Comparison of ENCODE assay signal across 12 cellular contexts in genomic region chr17:57368637-57369336, GRCh38.
DNase-seq lines count a peak whose midpoint lies in the region; ATAC-seq and TF ChIP-seq lines count a peak whose summit lies in the region.
"Had no signal": no experiment of that assay in that cellular context is flagged by ENCODE, and none has a peak within 500 bp of the region (broad histone marks: within the 10 kb centered on the region; RNA-seq: fewer than 3 reads in every experiment).

No MANE protein-coding gene starts in this region.

- no peaks in the 10 kb centered on the region for H3K27me3 ChIP-seq in body of pancreas
- H3K27me3 ChIP-seq in psoas muscle (ENCODE audit: insufficient read depth in 3 of 3, low read length in 2 of 3) = no peaks in the 10 kb centered on the region

- H3K4me1 ChIP-seq in body of pancreas (peaks cover 69% of the 10 kb centered on the region), psoas muscle (peaks cover 69% of the 10 kb centered on the region)

- WGBS in body of pancreas, 2 donors = 67 to 68% methylated on average over 6 of the region's 6 CpGs
- WGBS in psoas muscle, 3 donors = 44 to 64% (median 55%) methylated on average over 6 of the region's 6 CpGs

- TF ChIP-seq CTCF in body of pancreas (IDR thresholded peaks at IDR 0.05) = no peak
- no peak for TF ChIP-seq CTCF in psoas muscle (IDR thresholded peaks at IDR 0.05)

- H3K4me3 ChIP-seq in body of pancreas (no peak overlapping the region), psoas muscle (no peak overlapping the region)

- peak; percentile 50 for ATAC-seq in HG02943 (IDR thresholded peaks at IDR 0.05; ENCODE audit: low read depth, unreplicated experiment)
- ATAC-seq in body of pancreas = no peak
- peak in 2 of 4 donors; percentile 38 to 53 for ATAC-seq in psoas muscle
- ATAC-seq in HG03342 (IDR thresholded peaks at IDR 0.05; ENCODE audit: unreplicated experiment) = no peak
- ATAC-seq in GM19328 (IDR thresholded peaks at IDR 0.05; ENCODE audit: unreplicated experiment) = no peak

- H3K36me3 ChIP-seq in body of pancreas (replicated peaks in 1 of 2; ENCODE audit: insufficient read depth in 1 of 2, low read depth in 2 of 2) = no peaks in the 10 kb centered on the region
- H3K36me3 ChIP-seq in psoas muscle (ENCODE audit: insufficient read depth in 1 of 2, low read depth in 1 of 2) = no peaks in the 10 kb centered on the region

- H3K9me3 ChIP-seq in body of pancreas (no peaks in the 10 kb centered on the region), psoas muscle (no peaks in the 10 kb centered on the region)

- DNase-seq in NCI-H2029 (lab: John Stamatoyannopoulos, UW) = peak; percentile 26
- DNase-seq in NCI-H2029 treated with DMSO at 0.1 percent for 48 hours (lab: John Stamatoyannopoulos, UW) = no peak
- no peak for DNase-seq in body of pancreas
- DNase-seq in psoas muscle = no peak
- DNase-seq in AG08396 (ENCODE audit: low spot score) = no peak
- DNase-seq: 8988T; activated naive CD4-positive, alpha-beta T cell; effector memory CD4-positive, alpha-beta T cell; stimulated activated CD4-positive, alpha-beta T cell treated with anti-CD3 and anti-CD28 coated beads, Interleukin-2, amount 100 ng/mL, for 48 hours had no signal

- TF ChIP-seq POLR2A in body of pancreas (IDR thresholded peaks at IDR 0.05) = no peak

- H3K27ac ChIP-seq in body of pancreas (peak overlapping the region in 3 of 4 donors; percentile 63 to 74 (median 67)), psoas muscle (peak overlapping the region; percentile 93)

- intact Hi-C loops in body of pancreas (cut with DNase I) (no loop called here), psoas muscle (cut with DNase I) (no loop called here)
